ENCODE assay signal across 20 cellular contexts in genomic region chr15:81869161-81869928, GRCh38.
"Had no signal": no experiment of that assay in that cellular context is flagged by ENCODE, and none has a peak within 500 bp of the region (broad histone marks: within the 10 kb centered on the region; RNA-seq: fewer than 3 reads in every experiment).

No MANE protein-coding gene starts in this region.

- H3K36me3 Mint-ChIP-seq: activated naive CD4-positive, alpha-beta T cell treated with anti-CD3 and anti-CD28 coated beads, Interleukin-2, amount 50 U/mL, for 24 hours had no signal

- H3K4me1 ChIP-seq: body of pancreas, left lung, psoas muscle, right lobe of liver, upper lobe of right lung had no signal

- H3K9me3 Mint-ChIP-seq: activated naive CD4-positive, alpha-beta T cell treated with anti-CD3 and anti-CD28 coated beads, Interleukin-2, amount 50 U/mL, for 24 hours; central memory CD8-positive, alpha-beta T cell; effector memory CD8-positive, alpha-beta T cell; stimulated activated naive CD8-positive, alpha-beta T cell treated with anti-CD3 and anti-CD28 coated beads, Interleukin-15, Interleukin-2, amounts not matched to agents 100 ng/mL and 50 ng/mL, for 24 hours had no signal

- H3K27ac Mint-ChIP-seq: activated CD4-positive, alpha-beta memory T cell treated with anti-CD3 and anti-CD28 coated beads, Interleukin-2, amount 10 ng/mL, durations not matched to agents 7 days and 5 days; activated naive CD4-positive, alpha-beta T cell treated with anti-CD3 and anti-CD28 coated beads, Interleukin-2, amount 50 U/mL, for 24 hours; activated T-cell treated with anti-CD3 and anti-CD28 coated beads, Interleukin-2, amount 50 U/mL, for 24 hours; dendritic cell treated with granulocyte-macrophage colony-stimulating factor and Interleukin-4, amounts not matched to agents 40 ng/mL and 50 ng/mL, for 4 days; effector memory CD8-positive, alpha-beta T cell; stimulated activated naive CD8-positive, alpha-beta T cell treated with anti-CD3 and anti-CD28 coated beads, Interleukin-15, Interleukin-2, amounts not matched to agents 100 ng/mL and 50 ng/mL, for 24 hours had no signal

- H3K27me3 ChIP-seq: body of pancreas, left lung, right lobe of liver, upper lobe of right lung had no signal

- H3K4me3 ChIP-seq: body of pancreas, left lung, psoas muscle, right lobe of liver, upper lobe of right lung had no signal

- H3K4me3 Mint-ChIP-seq: activated CD4-positive, alpha-beta memory T cell treated with anti-CD3 and anti-CD28 coated beads, Interleukin-2, amount 10 ng/mL, durations not matched to agents 7 days and 5 days; activated naive CD4-positive, alpha-beta T cell treated with anti-CD3 and anti-CD28 coated beads, Interleukin-2, amount 50 U/mL, for 24 hours; activated T-cell treated with anti-CD3 and anti-CD28 coated beads, Interleukin-2, amount 50 U/mL, for 24 hours; central memory CD8-positive, alpha-beta T cell; dendritic cell treated with granulocyte-macrophage colony-stimulating factor and Interleukin-4, amounts not matched to agents 40 ng/mL and 50 ng/mL, for 4 days; effector memory CD8-positive, alpha-beta T cell; stimulated activated naive CD8-positive, alpha-beta T cell treated with anti-CD3 and anti-CD28 coated beads, Interleukin-15, Interleukin-2, amounts not matched to agents 100 ng/mL and 50 ng/mL, for 24 hours had no signal

- H3K36me3 ChIP-seq: left lung, right lobe of liver, upper lobe of right lung, WERI-Rb-1 had no signal

- DNase-seq: activated CD4-positive, alpha-beta memory T cell treated with anti-CD3 and anti-CD28 coated beads, Interleukin-2, amount 10 ng/mL, durations not matched to agents 7 days and 5 days; activated CD4-positive, alpha-beta T cell treated with anti-CD3 and anti-CD28 coated beads for 4 hours; activated effector memory CD4-positive, alpha-beta T cell treated with anti-CD3 and anti-CD28 coated beads, Interleukin-2, amount 50 U/mL, for 16 hours; activated T-cell treated with anti-CD3 and anti-CD28 coated beads, Interleukin-2, amount 50 U/mL, for 24 hours; amygdala; body of pancreas; effector memory CD8-positive, alpha-beta T cell; hippocampal formation; kidney; left lung; naive thymus-derived CD8-positive, alpha-beta T cell; psoas muscle; right lobe of liver; upper lobe of right lung; WERI-Rb-1 had no signal

- H3K9me3 ChIP-seq: body of pancreas, left lung, psoas muscle, right lobe of liver, upper lobe of right lung had no signal

- H3K27ac ChIP-seq: body of pancreas, left lung, psoas muscle, right lobe of liver, upper lobe of right lung, WERI-Rb-1 had no signal

- H3K4me1 Mint-ChIP-seq: activated CD4-positive, alpha-beta memory T cell treated with anti-CD3 and anti-CD28 coated beads, Interleukin-2, amount 10 ng/mL, durations not matched to agents 7 days and 5 days; activated naive CD4-positive, alpha-beta T cell treated with anti-CD3 and anti-CD28 coated beads, Interleukin-2, amount 50 U/mL, for 24 hours; central memory CD8-positive, alpha-beta T cell had no signal

- ATAC-seq: body of pancreas; effector memory CD8-positive, alpha-beta T cell; left lung; naive thymus-derived CD8-positive, alpha-beta T cell; psoas muscle; right lobe of liver; SK-N-SH treated with all-trans-retinoic acid at 6 μM for 48 hours; upper lobe of right lung had no signal

- H3K27me3 Mint-ChIP-seq: activated CD4-positive, alpha-beta memory T cell treated with anti-CD3 and anti-CD28 coated beads, Interleukin-2, amount 10 ng/mL, durations not matched to agents 7 days and 5 days; central memory CD8-positive, alpha-beta T cell; dendritic cell treated with granulocyte-macrophage colony-stimulating factor and Interleukin-4, amounts not matched to agents 40 ng/mL and 50 ng/mL, for 4 days; effector memory CD8-positive, alpha-beta T cell had no signal
